In genomic region chr6:37102299-37103168, GRCh38 we compare ENCODE assay signal across 8 cellular contexts.
A peak's percentile ranks its signal among the peaks of the same experiment; 100 is the strongest.
DNase-seq lines count a peak whose midpoint lies in the region; ATAC-seq, FAIRE-seq and TF ChIP-seq lines count a peak whose summit lies in the region.

No MANE protein-coding gene starts in this region.

- no peaks in the 10 kb centered on the region for H4K20me1 ChIP-seq in hepatocyte (ENCODE audit: insufficient read depth, poor library complexity, severe bottlenecking)

- WGBS in hepatocyte (ENCODE audit: low lambda C conversion rate, missing lambda C conversion rate), result 2% methylated on average over 35 of the region's 36 CpGs

- H3K9me3 ChIP-seq in hepatocyte (ENCODE audit: low read depth) (no peaks in the 10 kb centered on the region), vagina (no peaks in the 10 kb centered on the region)

- no peak overlapping the region for H2AFZ ChIP-seq in hepatocyte

- no peaks in the 10 kb centered on the region for H3K36me3 ChIP-seq in hepatocyte (replicated peaks; ENCODE audit: insufficient read depth, low read depth)
- no peaks in the 10 kb centered on the region for H3K36me3 ChIP-seq in rectal smooth muscle tissue (ENCODE audit: control insufficient read depth, insufficient read depth, low read length)
- H3K36me3 ChIP-seq in vagina, result no peaks in the 10 kb centered on the region

- H3K9ac ChIP-seq in rectal smooth muscle tissue (ENCODE audit: low read length), result peak overlapping the region; percentile 5

- H3K9me2 ChIP-seq in hepatocyte (replicated peaks; ENCODE audit: insufficient read depth), result no peaks in the 10 kb centered on the region

- DNase-seq in GM12891 (ENCODE audit: insufficient read length, low spot score) (peak; percentile 67), NCI-H1694 treated with DMSO at 0.1 percent for 48 hours (lab: John Stamatoyannopoulos, UW) (peak; percentile 92), T-helper 9 cell (peak; percentile 67), astrocyte of the cerebellum (ENCODE audit: low read depth) (peak; percentile 57), hepatocyte (ENCODE audit: low spot score) (peak; percentile 95), vagina (ENCODE audit: extremely low spot score in 2 of 2) (peak in 1 of 2 donors; percentile 93)

- H3K27me3 ChIP-seq in hepatocyte, result no peaks in the 10 kb centered on the region
- no peaks in the 10 kb centered on the region for H3K27me3 ChIP-seq in rectal smooth muscle tissue (ENCODE audit: control insufficient read depth, insufficient read depth, low read length)
- no peaks in the 10 kb centered on the region for H3K27me3 ChIP-seq in vagina

- TF ChIP-seq POLR2A in GM12891 (IDR thresholded peaks at IDR 0.05; ENCODE audit: low read depth, low read length) (no peak), vagina (IDR thresholded peaks at IDR 0.05) (no peak)

- H3K27ac ChIP-seq in hepatocyte (peak overlapping the region; percentile 94), rectal smooth muscle tissue (ENCODE audit: low read depth, low read length) (peak overlapping the region; percentile 90), vagina (peak overlapping the region; percentile 61)

- peak; percentile 76 for FAIRE-seq in GM12891 (lab: Jason Lieb, UNC)

- no peak for TF ChIP-seq CTCF in astrocyte of the cerebellum (IDR thresholded peaks at IDR 0.05; ENCODE audit: low read depth, low read length, missing control alignments)
- no peak for TF ChIP-seq CTCF in hepatocyte (IDR thresholded peaks at IDR 0.05; ENCODE audit: poor library complexity)
- TF ChIP-seq CTCF in vagina (IDR thresholded peaks at IDR 0.05), result no peak

- in situ Hi-C loops in astrocyte of the cerebellum (cut with HindIII; ENCODE audit: low sequenced_read_pairs), result no loop called here

- peak; percentile 61 for ATAC-seq in HG02840 (IDR thresholded peaks at IDR 0.05; ENCODE audit: low FRiP score, unreplicated experiment)

- H3K4me1 ChIP-seq in hepatocyte (ENCODE audit: insufficient read depth), result peaks cover 41% of the 10 kb centered on the region
- peaks cover 16% of the 10 kb centered on the region for H3K4me1 ChIP-seq in rectal smooth muscle tissue (ENCODE audit: control insufficient read depth, insufficient read depth, low read length)
- peaks cover 30% of the 10 kb centered on the region for H3K4me1 ChIP-seq in vagina

- peak overlapping the region; percentile 74 for H3K4me2 ChIP-seq in hepatocyte

- intact Hi-C loops in vagina (cut with DNase I), result no loop called here

- H3K79me2 ChIP-seq in hepatocyte, result no peaks in the 10 kb centered on the region

- peak overlapping the region; percentile 27 for H3K4me3 ChIP-seq in astrocyte of the cerebellum (ENCODE audit: low read depth, low read length)
- H3K4me3 ChIP-seq in hepatocyte, result no peak overlapping the region
- peak overlapping the region; percentile 67 for H3K4me3 ChIP-seq in rectal smooth muscle tissue (ENCODE audit: low read length)
- H3K4me3 ChIP-seq in vagina, result peak overlapping the region; percentile 29 to 56

TF ChIP-seq in GM12891, 5 proteins besides CTCF, POLR2A, EP300 and RAD21:
- peak; percentile 35; the same call in 1 of the 2 replicates for TF ChIP-seq POU2F2 (IDR thresholded peaks at IDR 0.05; ENCODE audit: low read depth, low read length)
- no peak for TF ChIP-seq PAX5 (IDR thresholded peaks at IDR 0.05; ENCODE audit: insufficient read depth, low read length, severe bottlenecking)
- peak; percentile 28; the same call in 1 of the 2 replicates for TF ChIP-seq SPI1 (IDR thresholded peaks at IDR 0.05; ENCODE audit: low read depth, low read length)
- TF ChIP-seq POLR2AphosphoS5 (IDR thresholded peaks at IDR 0.05; ENCODE audit: low read depth, low read length), result no peak
- TF ChIP-seq TAF1 (IDR thresholded peaks at IDR 0.05; ENCODE audit: low read depth, low read length), result no peak
